ENCODE assay signal across 25 cellular contexts in the genomic region with DNA sequence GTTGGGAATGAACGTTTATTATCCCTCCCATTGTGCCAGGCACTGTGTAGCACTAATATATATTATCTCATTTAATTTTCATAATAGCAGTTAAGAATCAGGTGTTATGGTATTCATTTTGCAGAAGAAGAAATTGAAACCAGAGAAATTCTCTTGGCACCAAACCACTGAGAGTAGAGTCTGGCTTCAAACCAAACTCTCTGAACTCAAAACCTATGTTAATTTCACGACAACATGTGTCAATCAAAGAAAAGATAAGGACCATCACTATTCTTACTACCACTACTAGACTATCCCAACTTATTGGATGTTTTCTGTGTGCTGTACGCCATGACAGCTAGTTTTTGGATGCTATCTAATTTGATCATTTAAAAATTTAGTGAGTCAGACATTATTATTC.
"Had no signal": no experiment of that assay in that cellular context is flagged by ENCODE, and none has a peak within 500 bp of the region (broad histone marks: within the 10 kb centered on the region; RNA-seq: fewer than 3 reads in every experiment).

No MANE protein-coding gene starts in this region.

- H3K27ac Mint-ChIP-seq: dendritic cell treated with granulocyte-macrophage colony-stimulating factor and Interleukin-4, amounts not matched to agents 40 ng/mL and 50 ng/mL, for 4 days; effector memory CD8-positive, alpha-beta T cell; endodermal cell; mesothelial cell of epicardium; naive B cell had no signal

- H3K4me3 ChIP-seq: colonic mucosa, esophagus squamous epithelium, gastrocnemius medialis, heart right ventricle, left lung, lower lobe of right lung, mucosa of descending colon had no signal

- H3K36me3 Mint-ChIP-seq: naive B cell had no signal

- H3K9me3 ChIP-seq: colonic mucosa, esophagus squamous epithelium, gastrocnemius medialis, left lung, lower lobe of right lung, mucosa of descending colon had no signal

- H3K27me3 ChIP-seq: colonic mucosa, esophagus squamous epithelium, gastrocnemius medialis, heart right ventricle, left lung had no signal

- DNase-seq: colonic mucosa; cortex of kidney; effector CD8-positive, alpha-beta T cell; effector memory CD8-positive, alpha-beta T cell; endodermal cell; erythroblast; esophagus squamous epithelium; foreskin fibroblast; foreskin melanocyte; gastrocnemius medialis; glutamatergic neuron; head of caudate nucleus; heart right ventricle; hippocampal formation; left cardiac atrium; left lung; left ventricle myocardium superior; lower lobe of right lung; mesenchymal stem cell; mucosa of descending colon; naive B cell had no signal

- H3K9me3 Mint-ChIP-seq: dendritic cell treated with granulocyte-macrophage colony-stimulating factor and Interleukin-4, amounts not matched to agents 40 ng/mL and 50 ng/mL, for 4 days; effector memory CD8-positive, alpha-beta T cell; endodermal cell; naive B cell had no signal

- H3K36me3 ChIP-seq: colonic mucosa, esophagus squamous epithelium, gastrocnemius medialis, heart right ventricle, left lung, lower lobe of right lung had no signal

- H3K4me3 Mint-ChIP-seq: dendritic cell treated with granulocyte-macrophage colony-stimulating factor and Interleukin-4, amounts not matched to agents 40 ng/mL and 50 ng/mL, for 4 days; effector memory CD8-positive, alpha-beta T cell; endodermal cell; mesothelial cell of epicardium; naive B cell had no signal

- ATAC-seq: effector memory CD8-positive, alpha-beta T cell; esophagus mucosa; gastrocnemius medialis; heart right ventricle; left cardiac atrium; left lung; left ventricle myocardium superior; lower lobe of right lung; mucosa of descending colon had no signal

- H3K27ac ChIP-seq: colonic mucosa, epithelial cell of prostate, esophagus squamous epithelium, gastrocnemius medialis, heart right ventricle, left lung, lower lobe of right lung had no signal

- H3K27me3 Mint-ChIP-seq: dendritic cell treated with granulocyte-macrophage colony-stimulating factor and Interleukin-4, amounts not matched to agents 40 ng/mL and 50 ng/mL, for 4 days; effector memory CD8-positive, alpha-beta T cell had no signal

- H3K4me1 Mint-ChIP-seq: endodermal cell had no signal

- H3K4me1 ChIP-seq: colonic mucosa, esophagus squamous epithelium, gastrocnemius medialis, left lung had no signal
